ENCODE assay signal across 22 cellular contexts in genomic region chr15:90790057-90790456, GRCh38.
"Had no signal": no experiment of that assay in that cellular context is flagged by ENCODE, and none has a peak within 500 bp of the region (broad histone marks: within the 10 kb centered on the region; RNA-seq: fewer than 3 reads in every experiment).

No MANE protein-coding gene starts in this region.

- H3K27me3 ChIP-seq: breast epithelium, esophagus squamous epithelium, heart right ventricle, suprapubic skin, vagina had no signal

- H3K27me3 Mint-ChIP-seq: activated B cell treated with CpG ODN at 0.5 μM for 24 hours; activated CD8-positive, alpha-beta T cell treated with anti-CD3 and anti-CD28 coated beads for 36 hours had no signal

- H3K9me3 ChIP-seq: breast epithelium, esophagus squamous epithelium, heart right ventricle, prostate gland, suprapubic skin, vagina had no signal

- DNase-seq: activated B cell treated with CpG ODN at 0.5 μM for 24 hours; activated CD4-positive, alpha-beta T cell treated with anti-CD3 and anti-CD28 coated beads for 48 hours; activated CD8-positive, alpha-beta T cell treated with anti-CD3 and anti-CD28 coated beads for 36 hours; activated effector memory CD4-positive, alpha-beta T cell treated with anti-CD3 and anti-CD28 coated beads, Interleukin-2, amount 50 U/mL, for 16 hours; activated naive CD4-positive, alpha-beta T cell treated with anti-CD3 and anti-CD28 coated beads, Interleukin-2, amount 50 U/mL, for 16 hours; activated T-cell treated with anti-CD3 and anti-CD28 coated beads, Interleukin-2, amount 50 U/mL, for 1 hour; aorta; cerebellar nuclear complex; effector CD8-positive, alpha-beta T cell; esophagus squamous epithelium; heart right ventricle; immature natural killer cell; left cardiac atrium; nephron progenitor cell; right cardiac atrium; stimulated activated naive CD8-positive, alpha-beta T cell treated with anti-CD3 and anti-CD28 coated beads, Interleukin-15, Interleukin-2, amounts not matched to agents 100 U/mL and 50 U/mL, for 24 hours; T-helper 9 cell; trophoblast cell had no signal

- H3K27ac ChIP-seq: breast epithelium, esophagus squamous epithelium, heart right ventricle, prostate gland, suprapubic skin, vagina had no signal

- H3K4me1 ChIP-seq: breast epithelium, esophagus squamous epithelium, heart right ventricle, prostate gland, suprapubic skin, vagina had no signal

- H3K36me3 ChIP-seq: breast epithelium, esophagus squamous epithelium, prostate gland, suprapubic skin, vagina had no signal

- H3K4me3 Mint-ChIP-seq: activated B cell treated with CpG ODN at 0.5 μM for 24 hours; activated CD8-positive, alpha-beta T cell treated with anti-CD3 and anti-CD28 coated beads for 36 hours; immature natural killer cell; nephron progenitor cell had no signal

- H3K9me3 Mint-ChIP-seq: activated B cell treated with CpG ODN at 0.5 μM for 24 hours; activated CD8-positive, alpha-beta T cell treated with anti-CD3 and anti-CD28 coated beads for 36 hours; immature natural killer cell; nephron progenitor cell had no signal

- H3K4me3 ChIP-seq: breast epithelium, esophagus squamous epithelium, heart right ventricle, prostate gland, suprapubic skin, vagina had no signal

- ATAC-seq: activated CD8-positive, alpha-beta T cell treated with anti-CD3 and anti-CD28 coated beads for 36 hours; heart right ventricle; left cardiac atrium; right cardiac atrium; stimulated activated naive CD8-positive, alpha-beta T cell treated with anti-CD3 and anti-CD28 coated beads, Interleukin-15, Interleukin-2, amounts not matched to agents 100 U/mL and 50 U/mL, for 24 hours had no signal

- H3K27ac Mint-ChIP-seq: activated B cell treated with CpG ODN at 0.5 μM for 24 hours; activated CD8-positive, alpha-beta T cell treated with anti-CD3 and anti-CD28 coated beads for 36 hours had no signal
